In the genomic region with DNA sequence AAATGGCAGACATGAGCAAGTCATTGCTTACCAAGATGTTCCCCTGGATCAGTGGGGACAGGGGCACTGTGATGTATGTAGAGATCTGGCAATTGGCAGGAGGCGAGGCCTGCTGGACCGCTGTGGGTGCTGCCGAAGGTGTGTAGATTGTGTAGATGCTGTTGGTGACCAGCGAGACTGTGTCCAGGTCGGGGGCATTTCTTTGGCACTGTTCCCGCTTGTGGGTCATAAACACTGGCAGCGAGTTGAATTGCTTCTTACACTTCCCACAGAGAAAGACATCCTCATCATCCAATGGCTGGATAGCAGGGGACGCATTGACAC, we compare ENCODE assay signal across 29 cellular contexts. TPM values are rescaled to one million over a fixed set of nuclear protein-coding genes. Genes with fewer than 3 reads are reported as not detected.
"Had no signal": no experiment of that assay in that cellular context is flagged by ENCODE, and none has a peak within 500 bp of the region (broad histone marks: within the 10 kb centered on the region; RNA-seq: fewer than 3 reads in every experiment).

No MANE protein-coding gene starts in this region.

- H3K9me3 ChIP-seq: neutrophil, pancreas, prostate gland, right atrium auricular region, right lobe of liver, sigmoid colon, thoracic aorta, thyroid gland, upper lobe of left lung, vagina had no signal

- H3K4me1 ChIP-seq: pancreas, prostate gland, right atrium auricular region, right lobe of liver, stomach, thyroid gland, tibial nerve, upper lobe of left lung, vagina had no signal

- DNase-seq: natural killer cell; nucleus accumbens; retina; right lobe of liver; sigmoid colon; small intestine; stimulated activated CD4-positive, alpha-beta T cell treated with anti-CD3 and anti-CD28 coated beads, Interleukin-15, amount 100 ng/mL, for 24 hours; stimulated activated CD4-positive, alpha-beta T cell treated with anti-CD3 and anti-CD28 coated beads, Interleukin-2, amount 100 ng/mL, for 24 hours; stimulated activated CD4-positive, alpha-beta T cell treated with anti-CD3 and anti-CD28 coated beads, Interleukin-2, amount 100 ng/mL, for 48 hours; stimulated activated CD4-positive, alpha-beta T cell treated with anti-CD3 and anti-CD28 coated beads, Interleukin-4, amount 100 ng/mL, for 24 hours; stimulated activated naive B cell treated with anti-CD40 and anti-IgM and Interleukin-4, amounts not matched to agents 10 μg/mL and 1 μg/mL and 100 μg/mL, for 72 hours; stimulated activated naive CD4-positive, alpha-beta T cell treated with Interleukin-2 at 50 U/mL for 16 hours; stomach; thyroid gland; trophoblast cell had no signal

- H3K27me3 ChIP-seq: neutrophil, pancreas, right atrium auricular region, right lobe of liver, sigmoid colon, stomach, thyroid gland, tibial nerve, upper lobe of left lung, vagina had no signal

- ATAC-seq: natural killer cell; pancreas; stimulated activated effector memory CD8-positive, alpha-beta T cell treated with anti-CD3 and anti-CD28 coated beads, Interleukin-12 subunit alpha, Interleukin-12 subunit beta, amount 100 ng/mL, for 72 hours; stimulated activated naive B cell treated with anti-CD40 and anti-IgM and Interleukin-4, amounts not matched to agents 10 μg/mL and 1 μg/mL and 100 μg/mL, for 72 hours had no signal

- H3K4me3 ChIP-seq: pancreas, prostate gland, right atrium auricular region, right lobe of liver, sigmoid colon, stomach, thoracic aorta, thyroid gland, tibial nerve, upper lobe of left lung, vagina had no signal

- H3K27ac ChIP-seq: neutrophil, pancreas, prostate gland, right atrium auricular region, right lobe of liver, sigmoid colon, stomach, thoracic aorta, thyroid gland, tibial nerve, upper lobe of left lung, vagina had no signal

- H3K36me3 ChIP-seq: neutrophil, pancreas, prostate gland, right atrium auricular region, right lobe of liver, sigmoid colon, stomach, thoracic aorta, thyroid gland, tibial nerve, upper lobe of left lung, vagina had no signal

RNA-seq across cellular contexts. Expression of a gene that starts 52.7 kb away (rescaled TPM):
- total RNA-seq: natural killer cell, osteocyte, pancreas, posterior vena cava, right atrium auricular region, right lobe of liver, subcutaneous adipose tissue, thoracic aorta, ureter, vagina had no signal
- polyA plus RNA-seq: neural cell, sigmoid colon, small intestine, stomach had no signal
